8 cellular contexts compared by ENCODE assay signal in genomic region chr7:39746162-39746782, GRCh38.
DNase-seq lines count a peak whose midpoint lies in the region; ATAC-seq and TF ChIP-seq lines count a peak whose summit lies in the region.

No MANE protein-coding gene starts in this region.

- H3K4me3 Mint-ChIP-seq in Calu3 (ENCODE audit: low read depth, unreplicated experiment): no peak overlapping the region

- H3K4me1 Mint-ChIP-seq in Calu3 (ENCODE audit: low read depth, unreplicated experiment): peaks cover 30% of the 10 kb centered on the region

- H3K27me3 ChIP-seq in body of pancreas: no peaks in the 10 kb centered on the region

- DNase-seq in Calu3 (peak; percentile 89), H4 (ENCODE audit: low spot score) (peak; percentile 95), NCI-H187 treated with DMSO at 0.1 percent for 48 hours (lab: John Stamatoyannopoulos, UW) (peak; percentile 41), T-helper 9 cell (peak; percentile 47), body of pancreas (peak; percentile 73 to 78 (median 77)), iPS-NIHi11 (ENCODE audit: low spot score) (peak; percentile 86)
- peak; percentile 28 to 43 for DNase-seq in stimulated activated CD4-positive, alpha-beta T cell treated with anti-CD3 and anti-CD28 coated beads, Interleukin-12 subunit alpha, Interleukin-12 subunit beta, amount 100 ng/mL, for 24 hours (ENCODE audit: low read depth in 2 of 2)

- 27 to 28% methylated on average over 11 of the region's 11 CpGs for WGBS in body of pancreas, 2 donors

- no peaks in the 10 kb centered on the region for H3K9me3 ChIP-seq in body of pancreas

- no peak overlapping the region for H3K27ac Mint-ChIP-seq in Calu3 (ENCODE audit: unreplicated experiment)

- H3K27me3 Mint-ChIP-seq in Calu3 (ENCODE audit: unreplicated experiment): no peaks in the 10 kb centered on the region

- no TSS peak for BruUV-seq in Calu3 (replicated peaks; lab: Mats Ljungman, UMichigan)

- H3K36me3 ChIP-seq in body of pancreas (replicated peaks in 1 of 2; ENCODE audit: insufficient read depth in 1 of 2, low read depth in 2 of 2): no peaks in the 10 kb centered on the region

- no peak for TF ChIP-seq POLR2A in body of pancreas (IDR thresholded peaks at IDR 0.05)

- H3K27ac ChIP-seq in body of pancreas: no peak overlapping the region

- no peaks in the 10 kb centered on the region for H3K4me1 ChIP-seq in body of pancreas

- intact Hi-C loops in Calu3 (cut with micrococcal nuclease; ENCODE audit: unreplicated experiment): loop anchor here (1.0 to 2.0 kb wide), 2 partner anchors 121 to 166 kb away; no protein-coding TSS in a partner anchor
- intact Hi-C loops in body of pancreas (cut with DNase I): loop anchor here (5.0 kb wide), 1 partner anchor 164 kb away; no protein-coding TSS in a partner anchor

- TF ChIP-seq CTCF in Calu3 (IDR thresholded peaks at IDR 0.05; ENCODE audit: unreplicated experiment): peak; percentile 79
- TF ChIP-seq CTCF in body of pancreas (IDR thresholded peaks at IDR 0.05): peak; percentile 41 to 85 (median 75)

- H3K36me3 Mint-ChIP-seq in Calu3 (ENCODE audit: insufficient read depth, unreplicated experiment): peaks cover 4% of the 10 kb centered on the region

- no peak overlapping the region for H3K4me3 ChIP-seq in body of pancreas

- no peaks in the 10 kb centered on the region for H3K9me3 Mint-ChIP-seq in Calu3 (ENCODE audit: low read depth, unreplicated experiment)

- CTCF ChIA-PET in Calu3 (lab: Charles Lee): interaction anchor here (1.0 to 4.6 kb wide), 3 partner anchors 13 to 166 kb away, joined by 3 to 108 read pairs (median 7); no protein-coding TSS in a partner anchor

- peak; percentile 81 for ATAC-seq in body of pancreas
- no peak for ATAC-seq in HG03139 (IDR thresholded peaks at IDR 0.05; ENCODE audit: unreplicated experiment)

Comparison
In these comparisons a context has a peak if more than half of its experiments do, and no peak if none do; other contexts are left out.
1. DNase-seq: peak in every context shown above with its lines; median percentile 95 in H4; 89 in Calu3; 86 in iPS-NIHi11; 77 in body of pancreas; 47 in T-helper 9 cell; 41 in NCI-H187 treated with DMSO at 0.1 percent for 48 hours; 36 in stimulated activated CD4-positive, alpha-beta T cell treated with anti-CD3 and anti-CD28 coated beads, Interleukin-12 subunit alpha, Interleukin-12 subunit beta, amount 100 ng/mL, for 24 hours.